Comparison of ENCODE assay signal across 18 cellular contexts in the genomic region with DNA sequence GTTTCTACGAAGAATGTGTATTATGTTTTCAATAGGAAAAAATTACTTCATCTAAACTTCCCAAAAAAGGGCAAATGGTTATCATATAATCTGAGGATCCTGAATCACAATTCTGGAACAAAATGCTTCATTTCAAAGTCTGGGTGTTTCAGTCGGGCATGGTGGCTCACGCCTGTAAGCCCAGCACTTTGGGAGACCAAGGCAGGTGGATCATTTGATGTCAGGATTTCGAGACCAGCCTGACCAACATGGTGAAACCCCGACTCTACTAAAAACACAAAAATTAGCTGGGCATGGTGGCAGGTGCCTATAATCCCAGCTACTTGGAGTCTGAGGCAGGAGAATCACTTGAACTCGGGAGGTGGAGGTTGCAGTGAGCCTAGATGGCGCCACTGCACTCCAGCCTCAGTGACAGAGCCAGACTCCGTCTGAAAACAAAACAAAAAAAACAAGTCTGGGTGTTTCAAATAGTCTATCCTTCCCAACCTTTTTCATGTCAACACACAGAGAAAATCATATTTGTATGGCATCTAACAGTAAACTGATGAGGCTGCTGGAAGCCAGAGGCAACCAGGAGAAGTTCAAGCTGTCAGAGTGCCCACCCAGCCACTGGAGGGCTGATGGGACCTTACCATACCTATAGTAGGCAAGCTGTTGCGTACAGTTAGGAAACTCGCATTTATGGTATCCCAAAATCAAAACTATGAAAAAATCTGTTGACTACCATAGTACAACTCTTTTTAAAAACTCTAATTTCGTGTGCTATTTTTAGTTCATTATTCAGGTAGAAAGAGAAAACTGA. TPM values are rescaled to one million over a fixed set of nuclear protein-coding genes. Genes with fewer than 3 reads are reported as not detected.
A peak's percentile ranks its signal among the peaks of the same experiment; 100 is the strongest.
DNase-seq lines count a peak whose midpoint lies in the region; ATAC-seq and TF ChIP-seq lines count a peak whose summit lies in the region.
"Had no signal": no experiment of that assay in that cellular context is flagged by ENCODE, and none has a peak within 500 bp of the region (broad histone marks: within the 10 kb centered on the region; RNA-seq: fewer than 3 reads in every experiment).

No MANE protein-coding gene starts in this region.

- H3K9me3 ChIP-seq in DOHH2 (ENCODE audit: control insufficient read depth, insufficient read depth, low read length) (no peaks in the 10 kb centered on the region), hepatocyte (ENCODE audit: low read depth) (no peaks in the 10 kb centered on the region)
- H3K9me3 ChIP-seq: body of pancreas, neutrophil, SJCRH30 had no signal

- peak; percentile 38; the same call in 1 of the 3 replicates for ATAC-seq in SK-N-SH treated with all-trans-retinoic acid at 6 μM for 48 hours
- ATAC-seq in GM21447 (IDR thresholded peaks at IDR 0.05; ENCODE audit: unreplicated experiment) = no peak
- no peak for ATAC-seq in GM18511 (IDR thresholded peaks at IDR 0.05; ENCODE audit: unreplicated experiment)
- ATAC-seq: activated CD4-positive, CD25-positive, alpha-beta regulatory T cell treated with anti-CD3 and anti-CD28 coated beads, Interleukin-2, amount 50 U/mL, for 24 hours; body of pancreas had no signal

- no peaks in the 10 kb centered on the region for H4K20me1 ChIP-seq in DOHH2 (ENCODE audit: control insufficient read depth, insufficient read depth, low read depth, low read length)
- no peaks in the 10 kb centered on the region for H4K20me1 ChIP-seq in hepatocyte (ENCODE audit: insufficient read depth, poor library complexity, severe bottlenecking)

- H3F3A ChIP-seq in DOHH2 (ENCODE audit: control insufficient read depth, insufficient read depth) = no peaks in the 10 kb centered on the region

- no peaks in the 10 kb centered on the region for H3K4me1 ChIP-seq in DOHH2 (ENCODE audit: control insufficient read depth, low read length)
- no peaks in the 10 kb centered on the region for H3K4me1 ChIP-seq in hepatocyte (ENCODE audit: insufficient read depth)
- H3K4me1 ChIP-seq: SJCRH30 had no signal

- peaks cover 12% of the 10 kb centered on the region for H3K36me3 Mint-ChIP-seq in HFFc6 (ENCODE audit: low read depth)

- no peaks in the 10 kb centered on the region for H3K27me3 Mint-ChIP-seq in HFFc6 (ENCODE audit: insufficient read depth)

- H3K9me2 ChIP-seq in DOHH2 (replicated peaks; ENCODE audit: control insufficient read depth, low read length) (no peaks in the 10 kb centered on the region), hepatocyte (replicated peaks; ENCODE audit: insufficient read depth) (no peaks in the 10 kb centered on the region)

- H3K27ac ChIP-seq in DOHH2 (ENCODE audit: low read depth, low read length) (no peak overlapping the region), hepatocyte (no peak overlapping the region)
- H3K27ac ChIP-seq: body of pancreas, neutrophil, SJCRH30 had no signal

- H3K4me3 ChIP-seq in DOHH2 (ENCODE audit: low read length) (no peak overlapping the region), hepatocyte (no peak overlapping the region)
- H3K4me3 ChIP-seq: body of pancreas, lung, SJCRH30 had no signal

- no peak overlapping the region for H3K4me2 ChIP-seq in DOHH2 (ENCODE audit: low read length)
- no peak overlapping the region for H3K4me2 ChIP-seq in hepatocyte

- TF ChIP-seq CTCF in DOHH2 (IDR thresholded peaks at IDR 0.05; ENCODE audit: low read depth, low read length, poor library complexity, severe bottlenecking) (peak; percentile 71), HFFc6 (IDR thresholded peaks at IDR 0.05) (peak; percentile 61), hepatocyte (IDR thresholded peaks at IDR 0.05; ENCODE audit: poor library complexity) (peak; percentile 16)

- H3K27me3 ChIP-seq in DOHH2 (ENCODE audit: control insufficient read depth, low read length) = no peaks in the 10 kb centered on the region
- H3K27me3 ChIP-seq in hepatocyte = no peaks in the 10 kb centered on the region
- H3K27me3 ChIP-seq: body of pancreas, neutrophil, SJCRH30 had no signal

- H3K9me3 Mint-ChIP-seq in HFFc6 = no peaks in the 10 kb centered on the region
- H3K9me3 Mint-ChIP-seq: activated T-helper 2 cell treated with anti-CD3 and anti-CD28 coated beads, Interferon-gamma antibody, Interleukin-2, Interleukin-4, amounts not matched to agents 10 μg/mL and 5 μg/mL and 100 μg/mL, durations not matched to agents 14 hours and 24 hours and 36 hours; CD8-positive, alpha-beta memory T cell had no signal

- DNase-seq in HFFc6 (no peak), hepatocyte (ENCODE audit: low spot score) (no peak), glomerular visceral epithelial cell (ENCODE audit: extremely low spot score) (no peak), UCSD-AML1 (lab: John Stamatoyannopoulos, UW; ENCODE audit: unreplicated experiment) (no peak)
- DNase-seq: body of pancreas; CD8-positive, alpha-beta memory T cell; HCEC 1CT; NCI-H1417; NCI-H82; SJCRH30 had no signal

- no peak overlapping the region for H3K4me3 Mint-ChIP-seq in HFFc6
- H3K4me3 Mint-ChIP-seq: CD8-positive, alpha-beta memory T cell had no signal

- H3K36me3 ChIP-seq in DOHH2 (ENCODE audit: control insufficient read depth, low read length) (no peaks in the 10 kb centered on the region), hepatocyte (replicated peaks; ENCODE audit: insufficient read depth, low read depth) (no peaks in the 10 kb centered on the region)
- H3K36me3 ChIP-seq: neutrophil had no signal

- no peak overlapping the region for H3K27ac Mint-ChIP-seq in HFFc6
- H3K27ac Mint-ChIP-seq: activated T-helper 2 cell treated with anti-CD3 and anti-CD28 coated beads, Interferon-gamma antibody, Interleukin-2, Interleukin-4, amounts not matched to agents 10 μg/mL and 5 μg/mL and 100 μg/mL, durations not matched to agents 14 hours and 24 hours and 36 hours had no signal

- 87% methylated on average over 11 of the region's 11 CpGs for WGBS in hepatocyte (ENCODE audit: low lambda C conversion rate, missing lambda C conversion rate)

- H3K79me2 ChIP-seq in DOHH2 (ENCODE audit: control insufficient read depth, low read length) (no peaks in the 10 kb centered on the region), hepatocyte (no peaks in the 10 kb centered on the region)

- H3K4me1 Mint-ChIP-seq in HFFc6 (ENCODE audit: low read depth) = no peaks in the 10 kb centered on the region

- no peak overlapping the region for H2AFZ ChIP-seq in hepatocyte

TF ChIP-seq in SK-N-SH treated with all-trans-retinoic acid at 6 μM for 48 hours, 23 proteins besides CTCF, POLR2A, EP300 and RAD21 (continues in another document):
- TF ChIP-seq ISL1 (CRISPR knock-in tag; IDR thresholded peaks at IDR 0.05) (no peak), SNAI2 (CRISPR knock-in tag; IDR thresholded peaks at IDR 0.05) (no peak), TOX (CRISPR knock-in tag; IDR thresholded peaks at IDR 0.05; ENCODE audit: borderline replicate concordance) (no peak), BACH2 (CRISPR knock-in tag; IDR thresholded peaks at IDR 0.05; ENCODE audit: borderline replicate concordance) (no peak), ZNF565 (CRISPR knock-in tag; conservative IDR thresholded peaks at IDR 0.05; ENCODE audit: low read depth) (no peak), ESRRG (CRISPR knock-in tag; IDR thresholded peaks at IDR 0.05) (no peak), ZFP3 (CRISPR knock-in tag; IDR thresholded peaks at IDR 0.05) (no peak), OSR1 (CRISPR knock-in tag; IDR thresholded peaks at IDR 0.05) (no peak), ZNF8 (CRISPR knock-in tag; IDR thresholded peaks at IDR 0.05) (no peak), GLIS3 (CRISPR knock-in tag; IDR thresholded peaks at IDR 0.05) (no peak), ZC3H10 (CRISPR knock-in tag; IDR thresholded peaks at IDR 0.05) (no peak), ARNTL (CRISPR knock-in tag; IDR thresholded peaks at IDR 0.05; ENCODE audit: borderline replicate concordance, low read depth) (no peak)
- TF ChIP-seq, protein P1, sequence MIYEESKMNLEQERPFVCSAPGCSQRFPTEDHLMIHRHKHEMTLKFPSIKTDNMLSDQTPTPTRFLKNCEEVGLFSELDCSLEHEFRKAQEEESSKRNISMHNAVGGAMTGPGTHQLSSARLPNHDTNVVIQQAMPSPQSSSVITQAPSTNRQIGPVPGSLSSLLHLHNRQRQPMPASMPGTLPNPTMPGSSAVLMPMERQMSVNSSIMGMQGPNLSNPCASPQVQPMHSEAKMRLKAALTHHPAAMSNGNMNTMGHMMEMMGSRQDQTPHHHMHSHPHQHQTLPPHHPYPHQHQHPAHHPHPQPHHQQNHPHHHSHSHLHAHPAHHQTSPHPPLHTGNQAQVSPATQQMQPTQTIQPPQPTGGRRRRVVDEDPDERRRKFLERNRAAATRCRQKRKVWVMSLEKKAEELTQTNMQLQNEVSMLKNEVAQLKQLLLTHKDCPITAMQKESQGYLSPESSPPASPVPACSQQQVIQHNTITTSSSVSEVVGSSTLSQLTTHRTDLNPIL (CRISPR knock-in tag; IDR thresholded peaks at IDR 0.05; ENCODE audit: low read depth) = no peak
- TF ChIP-seq, protein P2, sequence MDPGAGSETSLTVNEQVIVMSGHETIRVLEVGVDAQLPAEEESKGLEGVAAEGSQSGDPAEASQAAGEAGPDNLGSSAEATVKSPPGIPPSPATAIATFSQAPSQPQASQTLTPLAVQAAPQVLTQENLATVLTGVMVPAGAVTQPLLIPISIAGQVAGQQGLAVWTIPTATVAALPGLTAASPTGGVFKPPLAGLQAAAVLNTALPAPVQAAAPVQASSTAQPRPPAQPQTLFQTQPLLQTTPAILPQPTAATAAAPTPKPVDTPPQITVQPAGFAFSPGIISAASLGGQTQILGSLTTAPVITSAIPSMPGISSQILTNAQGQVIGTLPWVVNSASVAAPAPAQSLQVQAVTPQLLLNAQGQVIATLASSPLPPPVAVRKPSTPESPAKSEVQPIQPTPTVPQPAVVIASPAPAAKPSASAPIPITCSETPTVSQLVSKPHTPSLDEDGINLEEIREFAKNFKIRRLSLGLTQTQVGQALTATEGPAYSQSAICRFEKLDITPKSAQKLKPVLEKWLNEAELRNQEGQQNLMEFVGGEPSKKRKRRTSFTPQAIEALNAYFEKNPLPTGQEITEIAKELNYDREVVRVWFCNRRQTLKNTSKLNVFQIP (CRISPR knock-in tag; IDR thresholded peaks at IDR 0.05; ENCODE audit: borderline replicate concordance, low read depth) = no peak

RNA-seq across cellular contexts. Expression of a gene that starts 14.6 kb away (rescaled TPM):
- 10 to 100 TPM; 43.5 to 54.0 (median 52.2) TPM for total RNA-seq in HFFc6 (2021; fragmentation: NEBNext Ultra II Directional; extraction: Animal tissue kit (Norgen Biotek cat#: 25700))
- total RNA-seq in hepatocyte = 45.8 and 47.2 TPM in 2 replicates
- polyA plus RNA-seq in hepatocyte = 18.5 and 20.8 TPM in 2 replicates

RNA-seq across cellular contexts. Expression of a gene that starts 45.2 kb away (rescaled TPM):
- 100 to 1,000 TPM; 111 to 123 (median 113) TPM for total RNA-seq in HFFc6 (2021; fragmentation: NEBNext Ultra II Directional; extraction: Animal tissue kit (Norgen Biotek cat#: 25700))
- 70.2 and 76.7 TPM in 2 replicates for total RNA-seq in hepatocyte
- 76.2 and 82.6 TPM in 2 replicates for polyA plus RNA-seq in hepatocyte

Comparison
In these comparisons a context has a peak if more than half of its experiments do, and no peak if none do; other contexts are left out.
1. CTCF ChIP-seq: peak in every context shown above with its lines; median percentile 71 in DOHH2; 61 in HFFc6; 16 in hepatocyte.